ENCODE assay signal across 14 cellular contexts in the genomic region with DNA sequence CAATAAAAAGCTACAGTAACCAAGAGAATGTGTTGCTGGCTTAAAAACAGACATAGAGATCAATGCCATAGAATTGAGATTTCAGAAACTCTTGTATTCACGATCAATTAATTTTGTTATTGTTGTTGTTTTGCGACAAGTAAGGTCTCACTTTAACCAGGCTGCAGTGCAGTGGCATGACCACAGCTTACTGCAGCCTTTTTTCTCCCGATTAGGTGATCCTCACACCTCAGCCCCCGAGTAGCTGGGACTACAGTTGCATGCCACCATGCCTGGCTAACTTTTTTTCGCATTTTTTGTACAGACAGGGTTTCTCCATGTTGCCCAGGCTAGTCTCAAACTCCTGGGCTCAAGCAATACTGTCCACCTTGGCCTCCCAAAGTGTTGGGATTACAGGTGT.
"Had no signal": no experiment of that assay in that cellular context is flagged by ENCODE, and none has a peak within 500 bp of the region (broad histone marks: within the 10 kb centered on the region; RNA-seq: fewer than 3 reads in every experiment).

No MANE protein-coding gene starts in this region.

- H3K4me3 Mint-ChIP-seq: nephron progenitor cell, type B pancreatic cell had no signal

- H3K27ac Mint-ChIP-seq: nephron progenitor cell had no signal

- H3K4me3 ChIP-seq: ascending aorta, breast epithelium had no signal

- H3K9me3 ChIP-seq: ascending aorta, breast epithelium had no signal

- H3K36me3 ChIP-seq: ascending aorta, breast epithelium had no signal

- DNase-seq: activated effector memory CD4-positive, alpha-beta T cell treated with anti-CD3 and anti-CD28 coated beads, Interleukin-2, amount 50 U/mL, for 16 hours; cerebellar nuclear complex; effector CD8-positive, alpha-beta T cell; foreskin keratinocyte; glutamatergic neuron; hypothalamus; kidney glomerular epithelial cell; mesenchymal stem cell; nephron progenitor cell; stimulated activated naive CD8-positive, alpha-beta T cell treated with anti-CD3 and anti-CD28 coated beads, Interleukin-15, amount 100 ng/mL, for 72 hours had no signal

- H3K27ac ChIP-seq: ascending aorta, breast epithelium, foreskin keratinocyte had no signal

- ATAC-seq: foreskin keratinocyte, sciatic nerve had no signal

- H3K27me3 Mint-ChIP-seq: stimulated activated naive CD8-positive, alpha-beta T cell treated with anti-CD3 and anti-CD28 coated beads, Interleukin-15, amount 100 ng/mL, for 72 hours; type B pancreatic cell had no signal

- H3K4me1 ChIP-seq: breast epithelium had no signal

- H3K27me3 ChIP-seq: ascending aorta, breast epithelium, foreskin keratinocyte had no signal

- H3K9me3 Mint-ChIP-seq: stimulated activated naive CD8-positive, alpha-beta T cell treated with anti-CD3 and anti-CD28 coated beads, Interleukin-15, amount 100 ng/mL, for 72 hours had no signal
